ENCODE assay signal across 14 cellular contexts in the genomic region with DNA sequence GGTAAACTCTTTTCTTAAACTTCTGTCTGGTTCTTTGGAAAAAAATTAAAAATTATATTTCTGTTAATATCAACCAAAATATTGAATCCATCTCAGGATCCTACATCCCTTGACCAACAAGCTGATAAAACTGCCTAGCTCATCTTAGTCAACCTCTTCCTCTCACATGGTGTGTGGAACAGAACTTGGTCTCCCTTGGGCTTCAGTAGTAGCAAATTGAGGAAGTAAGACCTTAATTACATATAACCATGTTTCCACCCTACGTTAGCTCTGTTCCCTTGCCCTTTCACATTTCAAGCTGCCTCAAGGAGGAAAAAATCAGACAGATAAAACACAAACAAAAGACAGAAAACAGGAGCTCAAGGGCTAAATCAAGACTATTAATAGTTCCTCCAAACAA.
DNase-seq lines count a peak whose midpoint lies in the region; ATAC-seq, FAIRE-seq and TF ChIP-seq lines count a peak whose summit lies in the region.
"Had no signal": no experiment of that assay in that cellular context is flagged by ENCODE, and none has a peak within 500 bp of the region (broad histone marks: within the 10 kb centered on the region; RNA-seq: fewer than 3 reads in every experiment).

No MANE protein-coding gene starts in this region.

- intact Hi-C loops in stomach (cut with DNase I; ENCODE audit: low total_unique reads): no loop called here

- TF ChIP-seq EP300 in stomach (IDR thresholded peaks at IDR 0.05): no peak

- no peaks in the 10 kb centered on the region for H3K9me3 Mint-ChIP-seq in HFFc6
- H3K9me3 Mint-ChIP-seq: activated T-helper 2 cell treated with anti-CD3 and anti-CD28 coated beads, Interferon-gamma antibody, Interleukin-2, Interleukin-4, amounts not matched to agents 10 μg/mL and 5 μg/mL and 100 μg/mL, durations not matched to agents 14 hours and 24 hours and 36 hours had no signal

- no peak for FAIRE-seq in HTR-8/SVneo (lab: Jason Lieb, UNC)

- TF ChIP-seq POLR2A in stomach (IDR thresholded peaks at IDR 0.05): no peak

- peaks cover 0 to 9% (median 0%) of the 10 kb centered on the region in 4 donors for H3K4me1 ChIP-seq in stomach

- peaks cover 1% of the 10 kb centered on the region for H3K27me3 Mint-ChIP-seq in HFFc6 (ENCODE audit: insufficient read depth)

- ATAC-seq in GM18867 (IDR thresholded peaks at IDR 0.05; ENCODE audit: unreplicated experiment) (peak; percentile 95), HG03575 (IDR thresholded peaks at IDR 0.05; ENCODE audit: extremely low read depth, insufficient number of reproducible peaks, low FRiP score, unreplicated experiment) (peak; percentile 71), omental fat pad (ENCODE audit: low FRiP score) (no peak)

- H3K4me3 Mint-ChIP-seq in HFFc6: no peak overlapping the region
- H3K4me3 Mint-ChIP-seq: dendritic cell treated with granulocyte-macrophage colony-stimulating factor and Interleukin-4, amounts not matched to agents 40 ng/mL and 50 ng/mL, for 4 days; nephron progenitor cell had no signal

- peaks cover 41% of the 10 kb centered on the region for H3K36me3 Mint-ChIP-seq in HFFc6 (ENCODE audit: low read depth)

- no peak for DNase-seq in HFFc6
- DNase-seq in medulla oblongata (ENCODE audit: extremely low spot score): peak; percentile 64
- no peak for DNase-seq in stomach
- DNase-seq in omental fat pad (ENCODE audit: low spot score): no peak
- DNase-seq in HUDEP-2 (lab: John Stamatoyannopoulos, UW; ENCODE audit: unreplicated experiment in 76 of 76): no peak
- DNase-seq in HTR-8/SVneo (ENCODE audit: insufficient read length, low spot score): no peak
- DNase-seq: DMS79 treated with DMSO at 0.1 percent for 48 hours, NCI-H1436, nephron progenitor cell had no signal

- peak overlapping the region; percentile 78 for H3K27ac Mint-ChIP-seq in HFFc6
- H3K27ac Mint-ChIP-seq: activated T-helper 2 cell treated with anti-CD3 and anti-CD28 coated beads, Interferon-gamma antibody, Interleukin-2, Interleukin-4, amounts not matched to agents 10 μg/mL and 5 μg/mL and 100 μg/mL, durations not matched to agents 14 hours and 24 hours and 36 hours; dendritic cell treated with granulocyte-macrophage colony-stimulating factor and Interleukin-4, amounts not matched to agents 40 ng/mL and 50 ng/mL, for 4 days; nephron progenitor cell had no signal

- H3K4me3 ChIP-seq in stomach: no peak overlapping the region
- H3K4me3 ChIP-seq: hepatocyte had no signal

- H3K36me3 ChIP-seq in stomach: no peaks in the 10 kb centered on the region

- no peaks in the 10 kb centered on the region for H3K27me3 ChIP-seq in stomach
- H3K27me3 ChIP-seq: hepatocyte had no signal

- WGBS in stomach, 5 donors: 55 to 75% (median 64%) methylated on average over 1 of the region's 1 CpG

- peaks cover 90% of the 10 kb centered on the region for H3K4me1 Mint-ChIP-seq in HFFc6 (ENCODE audit: low read depth)

- H3K9me3 ChIP-seq in stomach: no peaks in the 10 kb centered on the region

- TF ChIP-seq CTCF in HFFc6 (IDR thresholded peaks at IDR 0.05): no peak
- TF ChIP-seq CTCF in stomach (IDR thresholded peaks at IDR 0.05): no peak
- no peak for TF ChIP-seq CTCF in omental fat pad (IDR thresholded peaks at IDR 0.05)

- H3K27ac ChIP-seq in stomach: no peak overlapping the region
- H3K27ac ChIP-seq: hepatocyte had no signal
